8 cellular contexts compared by ENCODE assay signal in the genomic region with DNA sequence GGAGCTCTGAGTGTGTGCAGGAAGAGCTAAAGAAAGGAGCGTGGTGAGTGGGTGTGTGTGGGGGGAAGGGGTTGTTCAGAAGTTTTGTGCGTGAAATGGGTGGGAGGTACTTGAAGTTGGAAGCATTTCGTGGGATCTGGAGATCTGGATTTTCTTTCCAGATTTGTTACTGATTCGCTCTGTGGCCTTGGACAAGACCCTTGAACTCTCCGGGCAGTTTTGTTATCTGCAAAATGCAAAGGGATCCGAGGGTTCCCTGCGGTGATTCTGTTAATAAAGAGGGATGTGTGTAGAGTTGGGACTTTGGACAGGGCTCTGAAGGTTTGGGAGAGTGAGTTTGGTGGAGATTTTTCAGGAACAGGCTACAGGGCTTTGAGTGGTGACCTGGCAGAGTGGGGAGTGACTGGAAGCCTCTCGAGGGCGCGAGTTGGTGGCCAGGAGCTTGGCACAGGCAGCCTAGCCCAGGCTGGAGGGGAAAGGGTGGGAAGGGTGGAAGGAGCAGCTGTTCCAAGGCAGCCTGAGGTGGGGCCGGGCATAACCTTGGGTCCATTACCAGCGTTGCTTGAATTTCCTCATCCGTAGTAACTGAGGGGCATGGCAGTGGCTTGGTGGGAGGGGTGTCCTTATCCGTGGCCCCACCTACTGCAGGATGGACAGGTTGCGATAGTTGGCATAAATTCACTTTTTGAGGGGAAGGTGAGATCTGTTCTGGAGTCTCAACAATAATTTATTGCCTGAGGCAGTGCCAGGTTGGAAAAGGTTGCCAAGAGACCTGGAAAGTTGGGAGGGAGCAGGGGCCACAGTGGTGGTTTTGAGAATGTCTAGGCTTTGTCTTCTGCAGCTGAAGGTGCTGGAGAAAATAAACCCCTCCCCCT. TPM values are rescaled to one million over a fixed set of nuclear protein-coding genes. Genes with fewer than 3 reads are reported as not detected.
DNase-seq lines count a peak whose midpoint lies in the region; ATAC-seq and TF ChIP-seq lines count a peak whose summit lies in the region.

No MANE protein-coding gene starts in this region.

- peak overlapping the region; percentile 81 for H2BK120ac ChIP-seq in mesenchymal stem cell (ENCODE audit: low read depth, low read length)

- H3K79me1 ChIP-seq in mesenchymal stem cell (replicated peaks; ENCODE audit: low read length, poor library complexity, severe bottlenecking), result peaks cover 2% of the 10 kb centered on the region

- intact Hi-C loops in vagina (cut with DNase I), result loop anchor here (5.0 kb wide), 2 partner anchors 53 to 203 kb away; no protein-coding TSS in a partner anchor

- peak overlapping the region; percentile 72 to 79 for H3K4ac ChIP-seq in mesenchymal stem cell (ENCODE audit: low read depth in 1 of 2, low read length in 2 of 2)

- peak overlapping the region in 1 of 2 experiments; percentile 66 for H3K14ac ChIP-seq in mesenchymal stem cell (ENCODE audit: low read length in 2 of 2)

- peak overlapping the region; percentile 77 for H3K27ac ChIP-seq in mesenchymal stem cell (ENCODE audit: low read length, poor library complexity, severe bottlenecking)
- peak overlapping the region; percentile 97 for H3K27ac ChIP-seq in vagina

- H3K4me2 ChIP-seq in mesenchymal stem cell (ENCODE audit: low read length, poor library complexity, severe bottlenecking), result peak overlapping the region; percentile 85

- peak overlapping the region; percentile 96 for H3K9ac ChIP-seq in mesenchymal stem cell (ENCODE audit: low read length)

- H3K4me1 ChIP-seq in mesenchymal stem cell (ENCODE audit: control insufficient read depth, insufficient read depth, low read depth, low read length) (peaks cover 16% of the 10 kb centered on the region), vagina (peaks cover 63% of the 10 kb centered on the region)

- peak overlapping the region; percentile 94 for H2BK15ac ChIP-seq in mesenchymal stem cell (ENCODE audit: low read depth, poor library complexity, severe bottlenecking)

- H4K91ac ChIP-seq in mesenchymal stem cell (ENCODE audit: low read length), result peak overlapping the region; percentile 91

- peak overlapping the region; percentile 87 for H2BK5ac ChIP-seq in mesenchymal stem cell (ENCODE audit: low read depth, low read length, poor library complexity, severe bottlenecking)

- WGBS in mesenchymal stem cell, result 9% methylated on average over 15 of the region's 15 CpGs

- H3K18ac ChIP-seq in mesenchymal stem cell (ENCODE audit: low read depth in 1 of 2, low read length in 2 of 2), result peak overlapping the region; percentile 64 to 93

- DNase-seq in EH (ENCODE audit: low read depth), result peak; percentile 61
- peak; percentile 82 for DNase-seq in NCI-H226
- DNase-seq in choroid plexus epithelial cell (ENCODE audit: low read depth), result no peak
- no peak for DNase-seq in mesenchymal stem cell
- no peak for DNase-seq in vagina (ENCODE audit: extremely low spot score in 2 of 2)
- DNase-seq in activated CD4-positive, alpha-beta T cell treated with anti-CD3 and anti-CD28 coated beads for 48 hours, result no peak

- H3K36me3 ChIP-seq in mesenchymal stem cell (ENCODE audit: control insufficient read depth in 1 of 2, insufficient read depth in 2 of 2, low read depth in 1 of 2, low read length in 2 of 2), result peaks cover 0 to 4% of the 10 kb centered on the region in 2 experiments
- H3K36me3 ChIP-seq in vagina, result no peaks in the 10 kb centered on the region

- peak overlapping the region; percentile 98 for H3K4me3 ChIP-seq in choroid plexus epithelial cell (ENCODE audit: low read depth, low read length)
- H3K4me3 ChIP-seq in mesenchymal stem cell (ENCODE audit: insufficient read depth in 1 of 2, low read depth in 1 of 2, low read length in 2 of 2), result peak overlapping the region; percentile 62 to 98
- H3K4me3 ChIP-seq in vagina, result peak overlapping the region; percentile 97 to 99

- peak overlapping the region in 1 of 2 experiments; percentile 74 for H3K23ac ChIP-seq in mesenchymal stem cell (ENCODE audit: low read length in 2 of 2)

- peak overlapping the region; percentile 48 to 61 for H2BK12ac ChIP-seq in mesenchymal stem cell (ENCODE audit: low read length in 2 of 2)

- H2AFZ ChIP-seq in mesenchymal stem cell (ENCODE audit: low read depth, low read length), result no peak overlapping the region

- peak overlapping the region; percentile 29 for H4K8ac ChIP-seq in mesenchymal stem cell (ENCODE audit: low read length)

- no peak for TF ChIP-seq CTCF in choroid plexus epithelial cell (conservative IDR thresholded peaks at IDR 0.05; ENCODE audit: low read depth, low read length)
- no peak for TF ChIP-seq CTCF in vagina (IDR thresholded peaks at IDR 0.05)

- TF ChIP-seq POLR2A in vagina (IDR thresholded peaks at IDR 0.05), result no peak

- H3K27me3 ChIP-seq in mesenchymal stem cell (ENCODE audit: control insufficient read depth in 1 of 2, insufficient read depth in 1 of 2, low read length in 2 of 2) (no peaks in the 10 kb centered on the region), vagina (no peaks in the 10 kb centered on the region)

- H3K9me3 ChIP-seq in mesenchymal stem cell (ENCODE audit: control insufficient read depth, low read length) (no peaks in the 10 kb centered on the region), vagina (no peaks in the 10 kb centered on the region)

- ATAC-seq in GM19324 (IDR thresholded peaks at IDR 0.05; ENCODE audit: low FRiP score, unreplicated experiment) (no peak), HG03469 (IDR thresholded peaks at IDR 0.05; ENCODE audit: unreplicated experiment) (no peak)

- peak overlapping the region; percentile 86 for H2AK5ac ChIP-seq in mesenchymal stem cell (ENCODE audit: low read length, severe bottlenecking)

RNA-seq across cellular contexts. Expression of gene ACTN4, which starts 2.1 kb away (rescaled TPM):
- 259 TPM for polyA plus RNA-seq in mesenchymal stem cell (2013, experiment 1 of 2)
- polyA plus RNA-seq in mesenchymal stem cell (2013, experiment 2 of 2), result 250 TPM
- total RNA-seq in vagina, result 513 TPM

RNA-seq across cellular contexts. Expression of gene EIF3K, which starts 30.6 kb away (rescaled TPM):
- polyA plus RNA-seq in mesenchymal stem cell (2013, experiment 1 of 2), result 221 TPM
- polyA plus RNA-seq in mesenchymal stem cell (2013, experiment 2 of 2), result 218 TPM
- 349 TPM for total RNA-seq in vagina

RNA-seq across cellular contexts. Expression of gene MAP4K1, which starts 31.8 kb away (rescaled TPM):
- polyA plus RNA-seq in mesenchymal stem cell (2013, experiment 1 of 2), result 0.14 TPM
- 0.08 TPM for polyA plus RNA-seq in mesenchymal stem cell (2013, experiment 2 of 2)
- 47.9 TPM for total RNA-seq in vagina

Comparison
In these comparisons a context has a peak if more than half of its experiments do, and no peak if none do; other contexts are left out.
1. DNase-seq: peak in EH (single experiment) and NCI-H226 (single experiment); none in choroid plexus epithelial cell (single experiment), mesenchymal stem cell (single experiment), vagina (0 of 2) and activated CD4-positive, alpha-beta T cell treated with anti-CD3 and anti-CD28 coated beads for 48 hours (single experiment).
2. Peak in every context shown above with its lines, with median percentiles within 50 percentile points of each other: H3K4me3 ChIP-seq.